In genomic region chr10:43619368-43619767, GRCh38 we compare ENCODE assay signal across 6 cellular contexts.
"Had no signal": no experiment of that assay in that cellular context is flagged by ENCODE, and none has a peak within 500 bp of the region (broad histone marks: within the 10 kb centered on the region; RNA-seq: fewer than 3 reads in every experiment).

No MANE protein-coding gene starts in this region.

- ATAC-seq: activated naive CD4-positive, alpha-beta T cell treated with anti-CD3 and anti-CD28 coated beads, Interleukin-2, amount 50 U/mL, for 72 hours; activated naive CD8-positive, alpha-beta T cell treated with anti-CD3 and anti-CD28 coated beads, Interleukin-2, amount 50 U/mL, for 24 hours; activated T-cell treated with anti-CD3 and anti-CD28 coated beads, Interleukin-2, amount 50 U/mL, for 4 hours; activated T-cell treated with anti-CD3 and anti-CD28 coated beads, Interleukin-2, amount 50 U/mL, for 72 hours; activated T-helper 17 cell treated with anti-CD3 and anti-CD28 coated beads, Interleukin-2, amount 50 U/mL, for 72 hours; body of pancreas had no signal
